In genomic region chr6:133937909-133938308, GRCh38 we compare ENCODE assay signal across 31 cellular contexts. TPM values are rescaled to one million over a fixed set of nuclear protein-coding genes. Genes with fewer than 3 reads are reported as not detected.
"Had no signal": no experiment of that assay in that cellular context is flagged by ENCODE, and none has a peak within 500 bp of the region (broad histone marks: within the 10 kb centered on the region; RNA-seq: fewer than 3 reads in every experiment).

No MANE protein-coding gene starts in this region.

- H3K79me2 ChIP-seq: parathyroid adenoma had no signal

- H3K4me3 ChIP-seq: neural progenitor cell, ovary, psoas muscle, right lobe of liver, sigmoid colon, stomach, thoracic aorta, thyroid gland, tibial nerve, upper lobe of left lung, vagina had no signal

- ATAC-seq: psoas muscle; right cardiac atrium; right lobe of liver; stimulated activated effector memory CD8-positive, alpha-beta T cell treated with anti-CD3 and anti-CD28 coated beads, Interleukin-12 subunit alpha, Interleukin-12 subunit beta, amount 100 ng/mL, for 72 hours; stimulated activated naive B cell treated with anti-CD40 and anti-IgM and Interleukin-4, amounts not matched to agents 10 μg/mL and 1 μg/mL and 100 μg/mL, for 72 hours had no signal

- H3K9ac ChIP-seq: neural progenitor cell, parathyroid adenoma had no signal

- H3K27ac ChIP-seq: neural progenitor cell, ovary, parathyroid adenoma, psoas muscle, right lobe of liver, sigmoid colon, stomach, thoracic aorta, thyroid gland, tibial nerve, upper lobe of left lung, vagina had no signal

- H3K27me3 ChIP-seq: neural progenitor cell, ovary, right lobe of liver, stomach, thyroid gland, upper lobe of left lung, vagina had no signal

- FAIRE-seq: small intestine, urothelium cell line had no signal

- DNase-seq: occipital lobe; ovary; posterior cingulate gyrus; psoas muscle; right cardiac atrium; right lobe of liver; sigmoid colon; small intestine; stimulated activated CD4-positive, alpha-beta T cell treated with anti-CD3 and anti-CD28 coated beads, Interleukin-15, amount 100 ng/mL, for 24 hours; stimulated activated CD4-positive, alpha-beta T cell treated with anti-CD3 and anti-CD28 coated beads, Interleukin-2, amount 100 ng/mL, for 24 hours; stimulated activated CD4-positive, alpha-beta T cell treated with anti-CD3 and anti-CD28 coated beads, Interleukin-2, amount 100 ng/mL, for 48 hours; stimulated activated CD4-positive, alpha-beta T cell treated with anti-CD3 and anti-CD28 coated beads, Interleukin-4, amount 100 ng/mL, for 24 hours; stimulated activated naive B cell treated with anti-CD40 and anti-IgM and Interleukin-4, amounts not matched to agents 10 μg/mL and 1 μg/mL and 100 μg/mL, for 72 hours; stimulated activated naive CD4-positive, alpha-beta T cell treated with Interleukin-2 at 50 U/mL for 16 hours; stomach; thyroid gland; trophoblast cell; upper lobe of left lung had no signal

- H3K4me1 ChIP-seq: neural progenitor cell, parathyroid adenoma, psoas muscle, sigmoid colon, stomach, thyroid gland, tibial nerve, upper lobe of left lung, vagina had no signal

- H2AFZ ChIP-seq: parathyroid adenoma had no signal

- H3K4me2 ChIP-seq: neural progenitor cell had no signal

- H3K36me3 ChIP-seq: neural progenitor cell, ovary, right lobe of liver, sigmoid colon, stomach, thoracic aorta, thyroid gland, tibial nerve, upper lobe of left lung, vagina had no signal

- H3K9me3 ChIP-seq: ovary, psoas muscle, right lobe of liver, thoracic aorta, thyroid gland, vagina had no signal

RNA-seq across cellular contexts. Expression of gene TCF21, which starts 49.0 kb away (rescaled TPM):
- total RNA-seq: occipital lobe, osteoblast, progenitor cell of endocrine pancreas, renal cortical epithelial cell, skeletal muscle tissue, temporal lobe had no signal
- polyA plus RNA-seq: neural cell had no signal
